Comparison of ENCODE assay signal across 8 cellular contexts in genomic region chr6:89828988-89829590, GRCh38. TPM values are rescaled to one million over a fixed set of nuclear protein-coding genes. Genes with fewer than 3 reads are reported as not detected.
DNase-seq lines count a peak whose midpoint lies in the region; ATAC-seq lines count a peak whose summit lies in the region.

No MANE protein-coding gene starts in this region.

- peak; percentile 89 for DNase-seq in DMS79 treated with DMSO at 0.1 percent for 48 hours (lab: John Stamatoyannopoulos, UW)
- DNase-seq in SK-N-MC (ENCODE audit: low read depth, low spot score) = no peak
- DNase-seq in dedifferentiated amniotic fluid mesenchymal stem cell (ENCODE audit: extremely low spot score) = no peak
- no peak for DNase-seq in A172 (ENCODE audit: low spot score)

- H3K4me1 ChIP-seq in ectodermal cell (ENCODE audit: control insufficient read depth, insufficient read depth, low read length) (no peaks in the 10 kb centered on the region), mucosa of stomach (ENCODE audit: control insufficient read depth, insufficient read depth, low read length) (peaks cover 7% of the 10 kb centered on the region)

- H3K9me3 ChIP-seq in SK-N-MC (ENCODE audit: low read depth, low read length) (no peaks in the 10 kb centered on the region), ectodermal cell (ENCODE audit: control insufficient read depth, low read length) (no peaks in the 10 kb centered on the region), mucosa of stomach (ENCODE audit: control insufficient read depth, low read length) (no peaks in the 10 kb centered on the region)

- no peaks in the 10 kb centered on the region for H3K27me3 ChIP-seq in ectodermal cell (ENCODE audit: control insufficient read depth, insufficient read depth, low read length, poor library complexity, severe bottlenecking)
- no peaks in the 10 kb centered on the region for H3K27me3 ChIP-seq in mucosa of stomach (ENCODE audit: control insufficient read depth, insufficient read depth, low read length)

- 36 to 37% methylated on average over 22 of the region's 22 CpGs for WGBS in ectodermal cell, 2 experiments

- H3K36me3 ChIP-seq in SK-N-MC (ENCODE audit: insufficient read depth, low read length) (peaks cover 27% of the 10 kb centered on the region), ectodermal cell (ENCODE audit: control insufficient read depth, insufficient read depth, low read length) (peaks cover 3% of the 10 kb centered on the region), mucosa of stomach (ENCODE audit: control insufficient read depth, insufficient read depth, low read length) (no peaks in the 10 kb centered on the region)

- ATAC-seq in GM19468 (IDR thresholded peaks at IDR 0.05; ENCODE audit: extremely low read depth, unreplicated experiment) = peak; percentile 3
- peak; percentile 37 for ATAC-seq in HG03460 (IDR thresholded peaks at IDR 0.05; ENCODE audit: unreplicated experiment)

- H3K27ac ChIP-seq in SK-N-MC = peak overlapping the region; percentile 67; the same call in 1 of the 2 replicates
- peak overlapping the region; percentile 36 for H3K27ac ChIP-seq in ectodermal cell (ENCODE audit: insufficient read depth, low read depth, low read length, poor library complexity, severe bottlenecking)

- H3K4me3 ChIP-seq in SK-N-MC (peak overlapping the region; percentile 94), ectodermal cell (ENCODE audit: insufficient read depth, low read depth, low read length) (peak overlapping the region; percentile 76), mucosa of stomach (ENCODE audit: low read length) (peak overlapping the region; percentile 94)

- peak overlapping the region; percentile 86 for H3K9ac ChIP-seq in SK-N-MC (ENCODE audit: insufficient read length)
- peak overlapping the region; percentile 93 for H3K9ac ChIP-seq in mucosa of stomach (ENCODE audit: low read length)

RNA-seq across cellular contexts. Expression of gene CASP8AP2, which starts 0.6 kb away (rescaled TPM):
- polyA plus RNA-seq in ectodermal cell (2013, experiment 1 of 4) = 39.9 TPM
- 48.3 TPM for polyA plus RNA-seq in ectodermal cell (2013, experiment 2 of 4)
- 32.8 TPM for polyA plus RNA-seq in ectodermal cell (2013, experiment 3 of 4)
- 35.3 TPM for polyA plus RNA-seq in ectodermal cell (2013, experiment 4 of 4)
- total RNA-seq in A172 (2014; rRNA removed; shearing (Covaris generic)) = 13.5 and 16.9 TPM in 2 replicates

RNA-seq across cellular contexts. Expression of gene MDN1, which starts 9.5 kb away (rescaled TPM):
- 24.9 TPM for polyA plus RNA-seq in ectodermal cell (2013, experiment 1 of 4)
- polyA plus RNA-seq in ectodermal cell (2013, experiment 2 of 4) = 30.3 TPM
- 19.0 TPM for polyA plus RNA-seq in ectodermal cell (2013, experiment 3 of 4)
- 22.4 TPM for polyA plus RNA-seq in ectodermal cell (2013, experiment 4 of 4)
- 7.1 and 15.3 TPM in 2 replicates for total RNA-seq in A172 (2014; rRNA removed; shearing (Covaris generic))
